In the genomic region with DNA sequence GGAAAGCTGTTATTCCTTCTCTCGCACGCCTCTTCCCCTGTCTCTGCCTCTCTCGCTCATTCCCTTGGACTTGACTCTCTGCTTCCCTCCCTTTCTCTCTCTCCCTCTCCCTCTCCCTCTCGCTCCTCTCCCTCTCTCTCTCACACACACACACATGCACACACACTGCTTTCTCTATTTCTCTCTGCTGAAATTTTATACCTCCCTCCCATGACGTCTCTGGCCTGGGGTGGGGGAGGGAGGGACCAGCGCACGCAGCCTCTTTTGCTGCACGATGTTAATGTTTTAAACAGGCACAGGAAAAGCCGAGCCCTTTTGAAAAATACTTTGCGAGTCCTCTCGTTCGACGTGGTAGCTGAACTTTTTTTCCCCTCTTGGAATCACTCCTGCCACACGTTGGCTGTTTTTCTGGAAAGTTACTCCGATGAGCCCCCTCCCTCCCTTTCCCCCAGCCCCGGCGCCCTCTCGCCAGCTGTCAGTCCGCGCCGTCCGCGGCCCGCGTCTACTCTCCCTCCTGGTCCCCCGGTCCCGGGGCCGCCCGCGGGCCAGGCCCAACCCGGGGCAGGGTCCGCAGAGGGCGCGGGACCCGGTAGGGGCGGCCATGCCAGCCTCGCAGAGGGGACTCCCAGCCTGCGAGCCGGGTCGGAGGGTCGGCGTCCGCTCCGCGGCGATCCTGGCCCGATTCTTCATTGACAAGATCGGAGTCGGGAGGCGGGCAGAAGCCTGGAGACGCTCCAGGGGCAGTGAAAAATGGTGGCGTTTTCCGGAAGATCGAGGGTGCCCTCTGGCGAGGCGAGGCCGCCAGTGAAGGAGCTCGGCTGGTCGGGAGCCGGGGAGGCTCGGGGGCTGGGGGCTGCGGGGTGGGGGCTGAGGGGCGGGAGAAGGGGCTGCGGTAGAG, we compare ENCODE assay signal across 1 cellular context.
TF ChIP-seq lines count a peak whose summit lies in the region.

TGFB3 (minus strand) TSS at position 170 of the 898 bp plus-strand sequence. CDS start 1,102 bp downstream, outside the sequence.

TF ChIP-seq in HEK293, 187 proteins besides CTCF, POLR2A, EP300 and RAD21 (continued from another document and continues in another):
- no peak for TF ChIP-seq HIC1 (tag by site-specific recombination; IDR thresholded peaks at IDR 0.05)
- TF ChIP-seq BCL11A (tag by site-specific recombination; IDR thresholded peaks at IDR 0.05; ENCODE audit: low read depth), result peak; percentile 65; the same call in 1 of the 2 replicates
- TF ChIP-seq, protein P1, sequence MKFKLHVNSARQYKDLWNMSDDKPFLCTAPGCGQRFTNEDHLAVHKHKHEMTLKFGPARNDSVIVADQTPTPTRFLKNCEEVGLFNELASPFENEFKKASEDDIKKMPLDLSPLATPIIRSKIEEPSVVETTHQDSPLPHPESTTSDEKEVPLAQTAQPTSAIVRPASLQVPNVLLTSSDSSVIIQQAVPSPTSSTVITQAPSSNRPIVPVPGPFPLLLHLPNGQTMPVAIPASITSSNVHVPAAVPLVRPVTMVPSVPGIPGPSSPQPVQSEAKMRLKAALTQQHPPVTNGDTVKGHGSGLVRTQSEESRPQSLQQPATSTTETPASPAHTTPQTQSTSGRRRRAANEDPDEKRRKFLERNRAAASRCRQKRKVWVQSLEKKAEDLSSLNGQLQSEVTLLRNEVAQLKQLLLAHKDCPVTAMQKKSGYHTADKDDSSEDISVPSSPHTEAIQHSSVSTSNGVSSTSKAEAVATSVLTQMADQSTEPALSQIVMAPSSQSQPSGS (tag by site-specific recombination; IDR thresholded peaks at IDR 0.05; ENCODE audit: low read depth), result peak; percentile 80
- TF ChIP-seq, protein P2, sequence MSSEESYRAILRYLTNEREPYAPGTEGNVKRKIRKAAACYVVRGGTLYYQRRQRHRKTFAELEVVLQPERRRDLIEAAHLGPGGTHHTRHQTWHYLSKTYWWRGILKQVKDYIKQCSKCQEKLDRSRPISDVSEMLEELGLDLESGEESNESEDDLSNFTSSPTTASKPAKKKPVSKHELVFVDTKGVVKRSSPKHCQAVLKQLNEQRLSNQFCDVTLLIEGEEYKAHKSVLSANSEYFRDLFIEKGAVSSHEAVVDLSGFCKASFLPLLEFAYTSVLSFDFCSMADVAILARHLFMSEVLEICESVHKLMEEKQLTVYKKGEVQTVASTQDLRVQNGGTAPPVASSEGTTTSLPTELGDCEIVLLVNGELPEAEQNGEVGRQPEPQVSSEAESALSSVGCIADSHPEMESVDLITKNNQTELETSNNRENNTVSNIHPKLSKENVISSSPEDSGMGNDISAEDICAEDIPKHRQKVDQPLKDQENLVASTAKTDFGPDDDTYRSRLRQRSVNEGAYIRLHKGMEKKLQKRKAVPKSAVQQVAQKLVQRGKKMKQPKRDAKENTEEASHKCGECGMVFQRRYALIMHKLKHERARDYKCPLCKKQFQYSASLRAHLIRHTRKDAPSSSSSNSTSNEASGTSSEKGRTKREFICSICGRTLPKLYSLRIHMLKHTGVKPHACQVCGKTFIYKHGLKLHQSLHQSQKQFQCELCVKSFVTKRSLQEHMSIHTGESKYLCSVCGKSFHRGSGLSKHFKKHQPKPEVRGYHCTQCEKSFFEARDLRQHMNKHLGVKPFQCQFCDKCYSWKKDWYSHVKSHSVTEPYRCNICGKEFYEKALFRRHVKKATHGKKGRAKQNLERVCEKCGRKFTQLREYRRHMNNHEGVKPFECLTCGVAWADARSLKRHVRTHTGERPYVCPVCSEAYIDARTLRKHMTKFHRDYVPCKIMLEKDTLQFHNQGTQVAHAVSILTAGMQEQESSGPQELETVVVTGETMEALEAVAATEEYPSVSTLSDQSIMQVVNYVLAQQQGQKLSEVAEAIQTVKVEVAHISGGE (tag by site-specific recombination; conservative IDR thresholded peaks at IDR 0.05; ENCODE audit: low read depth), result no peak; the same call in 1 of the 2 replicates
- no peak for TF ChIP-seq ZNF555 (tag by site-specific recombination; conservative IDR thresholded peaks at IDR 0.05)
- no peak for TF ChIP-seq ZFP41 (tag by site-specific recombination; IDR thresholded peaks at IDR 0.05; ENCODE audit: borderline replicate concordance)
- TF ChIP-seq ZNF571 (tag by site-specific recombination; IDR thresholded peaks at IDR 0.05), result no peak
- no peak for TF ChIP-seq ZNF157 (tag by site-specific recombination; IDR thresholded peaks at IDR 0.05)
- TF ChIP-seq ZNF121 (tag by site-specific recombination; IDR thresholded peaks at IDR 0.05), result no peak
- peak; percentile 90 for TF ChIP-seq ZSCAN18 (tag by site-specific recombination; IDR thresholded peaks at IDR 0.05)
- TF ChIP-seq ZNF660 (tag by site-specific recombination; IDR thresholded peaks at IDR 0.05), result no peak
- TF ChIP-seq ZNF529 (tag by site-specific recombination; IDR thresholded peaks at IDR 0.05; ENCODE audit: insufficient replicate concordance), result no peak
- no peak for TF ChIP-seq HOXD13 (CRISPR knock-in tag; IDR thresholded peaks at IDR 0.05; ENCODE audit: borderline replicate concordance)
- peak; percentile 20 for TF ChIP-seq SP2 (tag by site-specific recombination; IDR thresholded peaks at IDR 0.05)
- no peak for TF ChIP-seq SCRT2 (tag by site-specific recombination; IDR thresholded peaks at IDR 0.05)
- no peak for TF ChIP-seq GLI2 (tag by site-specific recombination; IDR thresholded peaks at IDR 0.05; ENCODE audit: borderline replicate concordance, low read depth)
- TF ChIP-seq ZNF747 (tag by site-specific recombination; IDR thresholded peaks at IDR 0.05), result no peak
- 0 out of 2 replicates have a peak, but pooled peaks have one; percentile 35 for TF ChIP-seq OVOL3 (tag by site-specific recombination; IDR thresholded peaks at IDR 0.05)
- TF ChIP-seq, protein P3, sequence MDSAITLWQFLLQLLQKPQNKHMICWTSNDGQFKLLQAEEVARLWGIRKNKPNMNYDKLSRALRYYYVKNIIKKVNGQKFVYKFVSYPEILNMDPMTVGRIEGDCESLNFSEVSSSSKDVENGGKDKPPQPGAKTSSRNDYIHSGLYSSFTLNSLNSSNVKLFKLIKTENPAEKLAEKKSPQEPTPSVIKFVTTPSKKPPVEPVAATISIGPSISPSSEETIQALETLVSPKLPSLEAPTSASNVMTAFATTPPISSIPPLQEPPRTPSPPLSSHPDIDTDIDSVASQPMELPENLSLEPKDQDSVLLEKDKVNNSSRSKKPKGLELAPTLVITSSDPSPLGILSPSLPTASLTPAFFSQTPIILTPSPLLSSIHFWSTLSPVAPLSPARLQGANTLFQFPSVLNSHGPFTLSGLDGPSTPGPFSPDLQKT (IDR thresholded peaks at IDR 0.05; ENCODE audit: borderline replicate concordance, low read depth, low read length), result no peak
- no peak for TF ChIP-seq PRDM2 (tag by site-specific recombination; IDR thresholded peaks at IDR 0.05; ENCODE audit: borderline replicate concordance)
- no peak for TF ChIP-seq ZNF19 (tag by site-specific recombination; IDR thresholded peaks at IDR 0.05; ENCODE audit: low read depth)
- 0 out of 2 replicates have a peak, but pooled peaks have one; percentile 40 for TF ChIP-seq GLIS2 (tag by site-specific recombination; IDR thresholded peaks at IDR 0.05)
- peak; percentile 77; the same call in 1 of the 2 replicates for TF ChIP-seq ZNF324 (tag by site-specific recombination; IDR thresholded peaks at IDR 0.05)
- no peak for TF ChIP-seq ZNF155 (tag by site-specific recombination; IDR thresholded peaks at IDR 0.05)
- TF ChIP-seq ZNF521 (tag by site-specific recombination; IDR thresholded peaks at IDR 0.05), result no peak
- no peak for TF ChIP-seq ZNF677 (tag by site-specific recombination; IDR thresholded peaks at IDR 0.05)
- peak; percentile 49; the same call in 1 of the 2 replicates for TF ChIP-seq ZBTB7A (tag by site-specific recombination; IDR thresholded peaks at IDR 0.05; ENCODE audit: low read depth)
- TF ChIP-seq ZNF548 (tag by site-specific recombination; IDR thresholded peaks at IDR 0.05), result no peak
- TF ChIP-seq, protein P4, sequence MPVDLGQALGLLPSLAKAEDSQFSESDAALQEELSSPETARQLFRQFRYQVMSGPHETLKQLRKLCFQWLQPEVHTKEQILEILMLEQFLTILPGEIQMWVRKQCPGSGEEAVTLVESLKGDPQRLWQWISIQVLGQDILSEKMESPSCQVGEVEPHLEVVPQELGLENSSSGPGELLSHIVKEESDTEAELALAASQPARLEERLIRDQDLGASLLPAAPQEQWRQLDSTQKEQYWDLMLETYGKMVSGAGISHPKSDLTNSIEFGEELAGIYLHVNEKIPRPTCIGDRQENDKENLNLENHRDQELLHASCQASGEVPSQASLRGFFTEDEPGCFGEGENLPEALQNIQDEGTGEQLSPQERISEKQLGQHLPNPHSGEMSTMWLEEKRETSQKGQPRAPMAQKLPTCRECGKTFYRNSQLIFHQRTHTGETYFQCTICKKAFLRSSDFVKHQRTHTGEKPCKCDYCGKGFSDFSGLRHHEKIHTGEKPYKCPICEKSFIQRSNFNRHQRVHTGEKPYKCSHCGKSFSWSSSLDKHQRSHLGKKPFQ (tag by site-specific recombination; IDR thresholded peaks at IDR 0.05), result peak; percentile 52; the same call in 1 of the 2 replicates
- 0 out of 2 replicates have a peak, but pooled peaks have one; percentile 38 for TF ChIP-seq ZBTB8A (tag by site-specific recombination; IDR thresholded peaks at IDR 0.05)
- TF ChIP-seq ZNF510 (tag by site-specific recombination; IDR thresholded peaks at IDR 0.05; ENCODE audit: insufficient replicate concordance), result no peak
- no peak for TF ChIP-seq ZNF433 (tag by site-specific recombination; IDR thresholded peaks at IDR 0.05; ENCODE audit: low read depth)
- TF ChIP-seq ZNF416 (tag by site-specific recombination; IDR thresholded peaks at IDR 0.05), result no peak
- TF ChIP-seq ZBTB21 (tag by site-specific recombination; IDR thresholded peaks at IDR 0.05), result peak; percentile 86
- no peak for TF ChIP-seq ZNF354C (tag by site-specific recombination; IDR thresholded peaks at IDR 0.05; ENCODE audit: borderline replicate concordance, low read depth)
- no peak for TF ChIP-seq PBX3 (CRISPR knock-in tag; IDR thresholded peaks at IDR 0.05)
- TF ChIP-seq ZNF184 (tag by site-specific recombination; IDR thresholded peaks at IDR 0.05), result no peak
